Comparison of ENCODE assay signal across 20 cellular contexts in genomic region chr6:6982663-6983062, GRCh38.
"Had no signal": no experiment of that assay in that cellular context is flagged by ENCODE, and none has a peak within 500 bp of the region (broad histone marks: within the 10 kb centered on the region; RNA-seq: fewer than 3 reads in every experiment).

No MANE protein-coding gene starts in this region.

- ATAC-seq: gastroesophageal sphincter; heart right ventricle; left cardiac atrium; left ventricle myocardium superior; naive thymus-derived CD4-positive, alpha-beta T cell had no signal

- H3K27ac ChIP-seq: colonic mucosa, dorsolateral prefrontal cortex, esophagus muscularis mucosa, foreskin keratinocyte, gastroesophageal sphincter, heart right ventricle, left lung, lower lobe of right lung had no signal

- DNase-seq: colonic mucosa; cortex of kidney; dermis blood vessel endothelial cell; dorsolateral prefrontal cortex; effector CD4-positive, alpha-beta T cell; effector memory CD4-positive, alpha-beta T cell; heart right ventricle; hippocampal formation; left cardiac atrium; left lung; left ventricle myocardium superior; lower lobe of right lung; midbrain; naive thymus-derived CD4-positive, alpha-beta T cell had no signal

- H3K4me1 ChIP-seq: colonic mucosa, esophagus muscularis mucosa, gastroesophageal sphincter, left lung, lower lobe of right lung had no signal

- FAIRE-seq: endothelial cell of umbilical vein, frontal cortex, islet of Langerhans had no signal

- H3K27me3 ChIP-seq: colonic mucosa, dorsolateral prefrontal cortex, esophagus muscularis mucosa, foreskin keratinocyte, gastroesophageal sphincter, heart right ventricle, left lung had no signal

- H3K36me3 ChIP-seq: colonic mucosa, esophagus muscularis mucosa, gastroesophageal sphincter, heart right ventricle, left lung, lower lobe of right lung had no signal

- H3K4me3 ChIP-seq: colonic mucosa, dorsolateral prefrontal cortex, esophagus muscularis mucosa, gastroesophageal sphincter, heart right ventricle, left lung, lower lobe of right lung had no signal

- H3K9me3 ChIP-seq: colonic mucosa, esophagus muscularis mucosa, gastroesophageal sphincter, heart right ventricle, left lung, lower lobe of right lung had no signal
